ENCODE assay signal across 8 cellular contexts in the genomic region with DNA sequence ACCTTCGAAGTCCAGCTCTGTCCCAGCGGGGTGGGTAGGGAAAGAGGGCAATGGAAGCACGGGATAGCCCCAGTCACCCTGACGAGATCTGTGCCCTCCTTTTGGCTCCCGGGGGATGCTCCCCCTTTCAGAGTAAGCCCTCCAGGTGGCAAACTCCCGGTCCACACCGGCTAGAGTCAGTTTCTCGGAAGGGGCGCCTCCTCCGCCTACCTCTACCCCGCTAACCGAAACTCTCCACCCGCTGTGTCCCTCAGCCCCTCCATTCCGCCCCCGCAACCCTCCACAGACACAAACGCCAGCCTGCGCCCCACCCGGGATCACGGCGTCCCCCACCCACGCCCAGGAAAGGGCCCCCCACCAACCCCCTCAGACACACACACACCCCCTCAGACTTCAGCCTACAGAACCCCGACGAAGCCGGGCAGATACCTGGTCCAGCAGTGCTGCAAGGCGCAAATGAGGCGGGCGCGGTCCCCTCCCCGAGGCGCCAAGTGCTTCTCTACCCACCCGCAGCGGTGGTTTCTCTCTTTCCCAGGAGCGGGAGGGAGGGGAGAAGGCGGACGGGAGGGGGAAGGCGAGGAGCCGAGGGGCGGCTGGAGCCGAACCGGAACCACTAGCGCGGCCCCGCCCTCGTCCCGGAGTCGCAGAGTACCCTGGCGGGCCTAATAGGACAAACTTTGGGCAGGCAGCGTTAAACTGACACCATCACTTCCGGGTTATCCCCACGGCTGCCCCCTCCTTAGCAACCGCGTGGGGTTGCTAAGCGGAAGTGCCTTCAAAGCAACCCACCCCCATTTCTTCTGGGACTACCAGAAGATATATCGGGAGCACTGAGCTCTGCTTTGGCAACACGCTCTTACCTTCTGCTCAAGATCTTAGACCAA. TPM values are rescaled to one million over a fixed set of nuclear protein-coding genes. Genes with fewer than 3 reads are reported as not detected.
DNase-seq lines count a peak whose midpoint lies in the region; ATAC-seq and TF ChIP-seq lines count a peak whose summit lies in the region.

A gene (minus strand): TSS at position 615 of the 884 bp plus-strand sequence. CDS start 55,674 bp downstream, outside the sequence.

- H3K27me3 ChIP-seq in ovary (no peaks in the 10 kb centered on the region), thyroid gland (no peaks in the 10 kb centered on the region)

- H3K4me1 ChIP-seq in ovary (ENCODE audit: insufficient read depth) (peaks cover 2% of the 10 kb centered on the region), thyroid gland (peaks cover 0 to 14% of the 10 kb centered on the region in 2 donors)

- ATAC-seq in HG02759 (IDR thresholded peaks at IDR 0.05; ENCODE audit: unreplicated experiment) (peak; percentile 98), Right ventricle myocardium inferior (peak; percentile 100)

- POLR2A ChIA-PET in GM10248 (lab: Yijun Ruan, JAX), result no interaction called here

- no peak for TF ChIP-seq EP300 in ovary (IDR thresholded peaks at IDR 0.05)

- peak within 1 kb of the TSS in 1 of 2 donors; percentile 54 for H3K27ac ChIP-seq in ovary
- peak within 1 kb of the TSS; percentile 55 to 65 (median 60) for H3K27ac ChIP-seq in thyroid gland

- intact Hi-C loops in Right ventricle myocardium inferior (cut with DNase I) (loop anchor here (2.0 to 10.0 kb wide), 2 partner anchors 145 to 191 kb away; a partner anchor contains a TSS), ovary (cut with DNase I) (loop anchor here in 1 of 4 donors (10.0 kb wide), 1 partner anchor 151 kb away; no protein-coding TSS in a partner anchor), thyroid gland (cut with DNase I) (loop anchor here (5.0 kb wide), 1 partner anchor 144 kb away; no protein-coding TSS in a partner anchor)

- TF ChIP-seq POLR2A in ovary (IDR thresholded peaks at IDR 0.05) (no peak), thyroid gland (IDR thresholded peaks at IDR 0.05) (peak in 1 of 2 donors; percentile 41)

- H3K9me3 ChIP-seq in ovary (no peaks in the 10 kb centered on the region), thyroid gland (no peaks in the 10 kb centered on the region)

- TF ChIP-seq CTCF in GM10248 (IDR thresholded peaks at IDR 0.05; ENCODE audit: control extremely low read depth, extremely low read depth, low read depth, missing control alignments), result no peak
- no peak for TF ChIP-seq CTCF in ovary (IDR thresholded peaks at IDR 0.05)
- no peak for TF ChIP-seq CTCF in thyroid gland (IDR thresholded peaks at IDR 0.05)

- DNase-seq in GM10248 (ENCODE audit: extremely low spot score) (peak; percentile 94), NCI-H1417 (lab: John Stamatoyannopoulos, UW) (peak; percentile 87 to 99 (median 97)), SW 1271 (lab: John Stamatoyannopoulos, UW) (peak; percentile 96 to 99), Right ventricle myocardium inferior (ENCODE audit: missing footprints) (peak; percentile 96), ovary (peak; percentile 95 to 96 (median 95)), thyroid gland (peak; percentile 96 to 98)
- peak; percentile 86 for DNase-seq in activated naive CD8-positive, alpha-beta T cell treated with anti-CD3 and anti-CD28 coated beads, Interleukin-2, amount 50 U/mL, for 16 hours (ENCODE audit: low read depth, low spot score)

- H3K36me3 ChIP-seq in ovary (no peaks in the 10 kb centered on the region), thyroid gland (no peaks in the 10 kb centered on the region)

- WGBS in ovary, 3 donors, result 0% methylated on average over 54 to 55 of the region's 55 CpGs
- WGBS in thyroid gland, 2 donors, result 0 to 1% methylated on average over 32 to 40 of the region's 55 CpGs

- CTCF ChIA-PET in GM10248 (lab: Yijun Ruan, JAX), result interaction anchor here (1.4 to 2.2 kb wide), 2 partner anchors 11 to 13 kb away, joined by 3 to 6 read pairs; no protein-coding TSS in a partner anchor

- H3K4me3 ChIP-seq in ovary (peak within 1 kb of the TSS; percentile 63), thyroid gland (replicated peaks in 1 of 3) (peak within 1 kb of the TSS; percentile 66 to 97 (median 71))

RNA-seq across cellular contexts. Expression of the gene that starts here (rescaled TPM):
- 5.5 TPM for total RNA-seq in Right ventricle myocardium inferior
- 10 to 100 TPM in 6 of 7 donors, 1 to 10 TPM in 1; 8.3 to 23.9 (median 14.8) TPM for total RNA-seq in ovary
- 10 to 100 TPM in 1 of 2 donors, 1 to 10 TPM in 1; 2.9 to 12.6 TPM for polyA plus RNA-seq in ovary
- total RNA-seq in thyroid gland, result 10 to 100 TPM; 19.1 to 50.0 (median 21.3) TPM
